ENCODE assay signal across 1 cellular context in the genomic region with DNA sequence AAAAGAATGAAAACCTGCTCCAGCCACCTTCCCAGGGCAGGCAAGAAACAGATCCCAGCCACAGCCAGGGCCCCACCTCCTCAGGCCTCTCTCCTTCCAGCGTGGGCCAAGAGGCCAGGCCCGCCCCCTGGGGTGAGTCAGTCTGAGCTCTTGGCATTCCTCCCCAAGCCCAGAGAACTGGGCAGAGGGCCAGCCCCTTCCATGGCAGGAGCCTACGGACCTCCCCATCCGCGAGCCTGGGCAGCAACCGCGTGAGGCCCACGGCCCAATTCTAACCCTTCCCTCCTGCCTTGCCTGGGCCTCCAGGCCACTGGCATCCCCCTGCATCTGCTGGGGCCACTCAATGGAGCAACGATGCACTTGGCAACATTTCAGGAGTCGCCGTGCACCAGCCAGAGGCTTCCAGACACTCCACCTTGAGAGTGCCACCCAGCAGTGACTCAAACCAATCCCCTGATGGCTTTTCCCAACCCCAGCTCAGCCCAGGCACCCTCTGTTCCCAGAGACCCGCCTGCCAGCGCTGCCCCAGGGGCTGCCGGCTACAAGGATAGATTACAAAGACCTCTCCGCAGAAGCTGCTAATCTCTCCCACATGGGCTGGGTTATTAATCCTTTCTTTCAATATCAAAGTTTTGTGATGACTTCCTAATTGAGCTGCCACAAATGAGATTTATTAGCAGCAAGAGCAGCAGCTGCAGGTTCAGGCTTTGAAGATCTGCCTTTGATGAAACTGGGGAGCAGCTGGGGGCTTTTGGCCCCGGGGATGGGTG.
TF ChIP-seq lines count a peak whose summit lies in the region.

No MANE protein-coding gene starts in this region.

TF ChIP-seq in SK-N-SH, 30 proteins besides CTCF, POLR2A, EP300 and RAD21 (continued from another document):
- peak; percentile 66; the same call in 1 of the 2 replicates for TF ChIP-seq RXRA (IDR thresholded peaks at IDR 0.05; ENCODE audit: borderline replicate concordance, low read depth)
- no peak for TF ChIP-seq REST (IDR thresholded peaks at IDR 0.05; ENCODE audit: low read depth, low read length)
- TF ChIP-seq FOXJ3 (CRISPR knock-in tag; IDR thresholded peaks at IDR 0.05), result 0 out of 2 replicates have a peak, but pooled peaks have one; percentile 34
- no peak for TF ChIP-seq FOXM1 (IDR thresholded peaks at IDR 0.05; ENCODE audit: low read depth)
- TF ChIP-seq TAF1 (IDR thresholded peaks at IDR 0.05; ENCODE audit: borderline replicate concordance, low read depth, low read length), result peak; percentile 20; the same call in 1 of the 2 replicates
- peak; percentile 45; the same call in 1 of the 2 replicates for TF ChIP-seq SIN3A (IDR thresholded peaks at IDR 0.05; ENCODE audit: borderline replicate concordance, low read depth, low read length)
- TF ChIP-seq, protein P1, sequence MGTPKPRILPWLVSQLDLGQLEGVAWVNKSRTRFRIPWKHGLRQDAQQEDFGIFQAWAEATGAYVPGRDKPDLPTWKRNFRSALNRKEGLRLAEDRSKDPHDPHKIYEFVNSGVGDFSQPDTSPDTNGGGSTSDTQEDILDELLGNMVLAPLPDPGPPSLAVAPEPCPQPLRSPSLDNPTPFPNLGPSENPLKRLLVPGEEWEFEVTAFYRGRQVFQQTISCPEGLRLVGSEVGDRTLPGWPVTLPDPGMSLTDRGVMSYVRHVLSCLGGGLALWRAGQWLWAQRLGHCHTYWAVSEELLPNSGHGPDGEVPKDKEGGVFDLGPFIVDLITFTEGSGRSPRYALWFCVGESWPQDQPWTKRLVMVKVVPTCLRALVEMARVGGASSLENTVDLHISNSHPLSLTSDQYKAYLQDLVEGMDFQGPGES (IDR thresholded peaks at IDR 0.05; ENCODE audit: low read depth, low read length), result no peak
TF ChIP-seq in SK-N-SH: peak in this region for 15.
